Comparison of ENCODE assay signal across 9 cellular contexts in the genomic region with DNA sequence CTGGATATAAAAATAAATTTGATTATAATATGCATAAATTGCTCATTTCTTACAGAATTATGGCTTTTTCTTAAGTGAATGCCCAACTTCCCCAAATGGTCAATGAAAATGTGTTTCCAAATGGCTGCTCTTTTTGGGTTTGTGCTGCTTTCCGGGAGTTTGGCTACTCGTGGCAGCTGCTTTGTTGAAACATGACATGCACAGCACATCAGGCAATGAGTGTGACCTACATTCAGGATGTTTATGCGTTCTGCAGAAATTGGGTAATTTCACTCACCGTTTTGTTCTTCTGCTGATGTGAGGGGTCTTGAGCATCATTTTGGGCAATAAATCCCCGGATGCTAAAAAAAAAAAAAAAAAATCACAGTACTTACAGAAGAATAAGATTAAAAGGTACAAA.
"Had no signal": no experiment of that assay in that cellular context is flagged by ENCODE, and none has a peak within 500 bp of the region (broad histone marks: within the 10 kb centered on the region; RNA-seq: fewer than 3 reads in every experiment).

No MANE protein-coding gene starts in this region.

- H3K4me3 ChIP-seq: GM23248, GM23338, HAP-1 had no signal

- DNase-seq: GM23248, GOT3, H7, H9, HCEC 1CT, HFFc6 had no signal

- H3K4me1 ChIP-seq: HAP-1 had no signal

- H3K4me2 ChIP-seq: GM23338 had no signal

- H2AFZ ChIP-seq: GM23248, GM23338 had no signal

- H3K36me3 ChIP-seq: HAP-1 had no signal

- H3K9ac ChIP-seq: GM23248 had no signal

- H3K27ac ChIP-seq: GM23248 had no signal

- H3K9me3 ChIP-seq: HAP-1 had no signal

- ATAC-seq: GM23338, HCT116 had no signal
